6 cellular contexts compared by ENCODE assay signal in genomic region chr10:91774571-91774970, GRCh38.
"Had no signal": no experiment of that assay in that cellular context is flagged by ENCODE, and none has a peak within 500 bp of the region (broad histone marks: within the 10 kb centered on the region; RNA-seq: fewer than 3 reads in every experiment).

No MANE protein-coding gene starts in this region.

- FAIRE-seq: HTR-8/SVneo, K562 had no signal

- ATAC-seq: K562 had no signal

- H3K27ac ChIP-seq: HL-60 had no signal

- H3K4me3 ChIP-seq: K562 had no signal

- DNase-seq: IMR-90, KBM-7, KG1 had no signal
